9 cellular contexts compared by ENCODE assay signal in the genomic region with DNA sequence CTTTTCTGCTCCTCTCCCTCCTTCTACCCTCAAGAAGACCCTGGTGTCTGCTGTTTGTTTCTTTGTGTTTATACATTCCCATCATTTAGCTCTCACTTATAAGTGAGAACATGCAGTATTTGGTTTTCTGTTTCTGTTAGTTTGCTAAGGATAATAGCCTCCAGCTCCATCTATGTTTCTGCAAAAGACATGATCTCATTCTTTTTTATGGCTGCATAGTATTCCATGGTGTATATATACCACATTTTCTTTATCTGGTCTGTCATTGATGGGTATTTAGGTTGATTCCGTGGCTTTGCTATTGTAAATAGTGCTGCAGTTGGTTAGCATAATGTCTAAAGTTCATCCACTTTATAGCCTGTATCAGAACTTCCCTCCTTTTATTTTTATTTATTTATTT. TPM values are rescaled to one million over a fixed set of nuclear protein-coding genes. Genes with fewer than 3 reads are reported as not detected.
DNase-seq lines count a peak whose midpoint lies in the region; FAIRE-seq and TF ChIP-seq lines count a peak whose summit lies in the region.
"Not testable (repeated sequence)": the region's sequence is repeated elsewhere in the genome, so short reads cannot be mapped to it uniquely, and the experiment has no call there.
"Had no signal": no experiment of that assay in that cellular context is flagged by ENCODE, and none has a peak within 500 bp of the region (broad histone marks: within the 10 kb centered on the region; RNA-seq: fewer than 3 reads in every experiment).

No MANE protein-coding gene starts in this region.

- not testable (repeated sequence) for H3K27ac Mint-ChIP-seq in astrocyte (ENCODE audit: unreplicated experiment)

- not testable (repeated sequence) for H3K9me2 ChIP-seq in Loucy (replicated peaks; ENCODE audit: low read depth, low read length)

- not testable (repeated sequence) for TF ChIP-seq CTCF in Loucy (conservative IDR thresholded peaks at IDR 0.05; ENCODE audit: low read length); astrocyte (IDR thresholded peaks at IDR 0.05; ENCODE audit: insufficient read depth, low read depth, low read length); esophagus muscularis mucosa (IDR thresholded peaks at IDR 0.05); osteoblast (IDR thresholded peaks at IDR 0.05; ENCODE audit: extremely low read depth, low read depth, low read length); tibial artery (IDR thresholded peaks at IDR 0.05)

- DNase-seq in SK-N-MC (ENCODE audit: low read depth, low spot score); astrocyte (ENCODE audit: low read depth); esophagus muscularis mucosa (ENCODE audit: extremely low spot score); osteoblast (ENCODE audit: insufficient read length, low spot score, missing footprints); tibial artery: not testable (repeated sequence)

- H4K20me1 ChIP-seq in Loucy (ENCODE audit: insufficient read depth, low read length, poor library complexity, severe bottlenecking): not testable (repeated sequence)
- H4K20me1 ChIP-seq in astrocyte (ENCODE audit: insufficient read depth, low read length): peaks cover 35% of the 10 kb centered on the region
- peaks cover 35% of the 10 kb centered on the region for H4K20me1 ChIP-seq in osteoblast (ENCODE audit: insufficient read depth, low read length)

- FAIRE-seq in astrocyte (lab: Jason Lieb, UNC): not testable (repeated sequence)

- not testable (repeated sequence) for H2AFZ ChIP-seq in ACC112 (ENCODE audit: low read length, unreplicated experiment); Loucy (ENCODE audit: low read length); astrocyte (ENCODE audit: low read depth, low read length); osteoblast (ENCODE audit: low read length)

- not testable (repeated sequence) for H3K9me3 Mint-ChIP-seq in astrocyte (ENCODE audit: unreplicated experiment)

- intact Hi-C loops in esophagus muscularis mucosa (cut with DNase I); tibial artery (cut with DNase I; ENCODE audit: low total_unique reads): not testable (repeated sequence)

- not testable (repeated sequence) for H3K4me3 ChIP-seq in ACC112 (ENCODE audit: low read depth, low read length); Loucy (ENCODE audit: low read length, poor library complexity, severe bottlenecking); SK-N-MC; astrocyte (ENCODE audit: insufficient read depth, low read depth, low read length); osteoblast (ENCODE audit: insufficient read depth, low read length); skeletal muscle satellite cell (ENCODE audit: low read length); tibial artery
- peak overlapping the region in 1 of 4 donors; percentile 89 for H3K4me3 ChIP-seq in esophagus muscularis mucosa

- peaks cover 14% of the 10 kb centered on the region for H3K4me1 Mint-ChIP-seq in astrocyte (ENCODE audit: low read depth, unreplicated experiment)

- not testable (repeated sequence) for H3K4me3 Mint-ChIP-seq in astrocyte (ENCODE audit: unreplicated experiment)

- H3K27me3 ChIP-seq in ACC112 (ENCODE audit: insufficient read depth, low read length); Loucy (ENCODE audit: insufficient read depth, low read length, poor library complexity, severe bottlenecking); astrocyte (ENCODE audit: insufficient read depth, low read length); esophagus muscularis mucosa; osteoblast (ENCODE audit: insufficient read depth, low read length); skeletal muscle satellite cell (ENCODE audit: control insufficient read depth, insufficient read depth, low read length); tibial artery: not testable (repeated sequence)

- not testable (repeated sequence) for H3K9me3 ChIP-seq in Loucy (ENCODE audit: insufficient read depth, low read depth, low read length); SK-N-MC (ENCODE audit: low read depth, low read length); astrocyte (ENCODE audit: insufficient read depth, low read depth, low read length); esophagus muscularis mucosa; osteoblast (ENCODE audit: low read depth, low read length); skeletal muscle satellite cell (replicated peaks; ENCODE audit: low read length); tibial artery

- H3K36me3 ChIP-seq in ACC112 (ENCODE audit: insufficient read depth, low read length): peaks cover 14% of the 10 kb centered on the region
- H3K36me3 ChIP-seq in Loucy (ENCODE audit: insufficient read depth, low read length); astrocyte (ENCODE audit: insufficient read depth, low read length); tibial artery: not testable (repeated sequence)
- peaks cover 13% of the 10 kb centered on the region for H3K36me3 ChIP-seq in SK-N-MC (ENCODE audit: insufficient read depth, low read length)
- H3K36me3 ChIP-seq in esophagus muscularis mucosa: peaks cover 0 to 11% (median 2%) of the 10 kb centered on the region in 4 donors
- H3K36me3 ChIP-seq in osteoblast (ENCODE audit: insufficient read depth, low read length): peaks cover 23% of the 10 kb centered on the region
- H3K36me3 ChIP-seq in skeletal muscle satellite cell (ENCODE audit: insufficient read depth, low read length): peaks cover 21% of the 10 kb centered on the region

- H3K27me3 Mint-ChIP-seq in astrocyte (ENCODE audit: low read depth, unreplicated experiment): not testable (repeated sequence)

- H3K4me2 ChIP-seq in Loucy (ENCODE audit: low read depth, low read length, poor library complexity, severe bottlenecking) (peak overlapping the region; percentile 91), astrocyte (ENCODE audit: low read length) (peak overlapping the region; percentile 93), skeletal muscle satellite cell (ENCODE audit: low read length) (peak overlapping the region; percentile 92)
- H3K4me2 ChIP-seq in osteoblast (ENCODE audit: insufficient read depth, low read length): not testable (repeated sequence)

- peaks cover 25% of the 10 kb centered on the region for H3F3A ChIP-seq in Loucy (ENCODE audit: low read depth)

- not testable (repeated sequence) for TF ChIP-seq EP300 in esophagus muscularis mucosa (IDR thresholded peaks at IDR 0.05)

- WGBS in esophagus muscularis mucosa: 96% methylated on average over 1 of the region's 1 CpG

- H3K4me1 ChIP-seq in ACC112 (ENCODE audit: control insufficient read depth, insufficient read depth, low read length, unreplicated experiment): peaks cover 14% of the 10 kb centered on the region
- H3K4me1 ChIP-seq in Loucy (ENCODE audit: insufficient read depth, low read length, poor library complexity, severe bottlenecking): peaks cover 47% of the 10 kb centered on the region
- peaks cover 20% of the 10 kb centered on the region for H3K4me1 ChIP-seq in astrocyte (ENCODE audit: insufficient read depth, low read length)
- peaks cover 31 to 63% (median 53%) of the 10 kb centered on the region in 4 donors for H3K4me1 ChIP-seq in esophagus muscularis mucosa
- peaks cover 37% of the 10 kb centered on the region for H3K4me1 ChIP-seq in osteoblast (ENCODE audit: insufficient read depth, low read length)
- peaks cover 13% of the 10 kb centered on the region for H3K4me1 ChIP-seq in skeletal muscle satellite cell (ENCODE audit: control insufficient read depth, insufficient read depth, low read length)
- peaks cover 0 to 48% (median 22%) of the 10 kb centered on the region in 4 donors for H3K4me1 ChIP-seq in tibial artery

- H3K27ac ChIP-seq in ACC112 (ENCODE audit: low read depth, low read length) (peak overlapping the region; percentile 95), SK-N-MC (0 out of 2 replicates have a peak overlapping the region, but pooled peaks have one; percentile 89), esophagus muscularis mucosa (replicated peaks in 1 of 4) (peak overlapping the region; percentile 97 to 99 (median 98)), osteoblast (ENCODE audit: low read depth, low read length) (peak overlapping the region; percentile 88), tibial artery (peak overlapping the region; percentile 96 to 99)
- not testable (repeated sequence) for H3K27ac ChIP-seq in astrocyte (ENCODE audit: low read depth, low read length)

- H3K9ac ChIP-seq in Loucy (ENCODE audit: low read depth, low read length, poor library complexity, severe bottlenecking); SK-N-MC (ENCODE audit: insufficient read length); astrocyte (ENCODE audit: low read length): not testable (repeated sequence)
- peak overlapping the region; percentile 45 for H3K9ac ChIP-seq in skeletal muscle satellite cell (ENCODE audit: low read depth, low read length)

- H3K36me3 Mint-ChIP-seq in astrocyte (ENCODE audit: low read depth, unreplicated experiment): peaks cover 22% of the 10 kb centered on the region

- not testable (repeated sequence) for TF ChIP-seq POLR2A in esophagus muscularis mucosa (IDR thresholded peaks at IDR 0.05; ENCODE audit: low read depth)

- H3K79me2 ChIP-seq in ACC112 (ENCODE audit: control insufficient read depth, insufficient read depth, low read length, unreplicated experiment): peaks cover 89% of the 10 kb centered on the region
- H3K79me2 ChIP-seq in Loucy (ENCODE audit: insufficient read depth, low read length): peaks cover 15% of the 10 kb centered on the region; the same call in 1 of the 2 replicates
- H3K79me2 ChIP-seq in astrocyte (ENCODE audit: insufficient read depth, low read length): peaks cover 94% of the 10 kb centered on the region
- H3K79me2 ChIP-seq in osteoblast (ENCODE audit: insufficient read depth, low read length): peaks cover 91% of the 10 kb centered on the region

RNA-seq across cellular contexts. Expression of a gene that starts 3.2 kb away (rescaled TPM):
- total RNA-seq in astrocyte (63.8 and 67.4 TPM in 2 replicates), esophagus muscularis mucosa (10 to 100 TPM; 48.0 to 91.2 (median 73.8) TPM), osteoblast (25.0 and 28.6 TPM in 2 replicates)
- total RNA-seq in skeletal muscle satellite cell (2012; rRNA removed): 19.5 and 22.5 TPM in 2 replicates
- total RNA-seq: GM12878 had no signal
